Comparison of ENCODE assay signal across 8 cellular contexts in the genomic region with DNA sequence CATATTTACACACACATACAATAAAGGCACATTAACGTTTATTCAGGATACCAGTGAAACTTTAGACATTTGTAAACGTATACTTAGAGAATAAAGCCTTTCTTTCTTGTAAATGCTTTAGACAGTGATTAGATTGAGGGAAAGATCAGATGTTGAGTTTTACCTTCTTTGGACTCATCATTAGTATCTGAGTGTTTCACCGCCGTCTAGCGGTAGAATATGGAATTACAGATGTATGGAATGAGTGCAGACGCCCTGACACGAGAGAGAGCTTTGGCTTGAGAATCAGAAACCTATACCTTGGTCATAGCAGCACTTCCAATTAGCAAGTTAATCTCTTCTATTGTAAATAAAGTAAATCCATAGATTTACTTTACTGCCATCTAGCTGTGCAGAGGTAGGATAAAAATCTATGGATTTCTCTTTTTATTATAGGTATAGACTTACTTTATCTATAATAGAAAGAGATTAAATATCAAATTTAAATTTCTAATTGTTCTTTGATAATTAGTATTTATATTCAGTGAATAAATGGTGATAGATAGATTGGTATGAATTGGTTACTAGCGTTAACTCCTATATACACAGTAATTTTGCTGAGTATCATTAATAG. TPM values are rescaled to one million over a fixed set of nuclear protein-coding genes. Genes with fewer than 3 reads are reported as not detected.
DNase-seq lines count a peak whose midpoint lies in the region; ATAC-seq and TF ChIP-seq lines count a peak whose summit lies in the region.

No MANE protein-coding gene starts in this region.

- no peak for TF ChIP-seq EP300 in sigmoid colon (IDR thresholded peaks at IDR 0.05)

- no peaks in the 10 kb centered on the region for H3K9me2 ChIP-seq in DOHH2 (replicated peaks; ENCODE audit: control insufficient read depth, low read length)

- H3K36me3 ChIP-seq in DOHH2 (ENCODE audit: control insufficient read depth, low read length) (no peaks in the 10 kb centered on the region), sigmoid colon (no peaks in the 10 kb centered on the region)

- H3K9me3 ChIP-seq in DOHH2 (ENCODE audit: control insufficient read depth, insufficient read depth, low read length) (no peaks in the 10 kb centered on the region), sigmoid colon (no peaks in the 10 kb centered on the region)

- H4K20me1 ChIP-seq in DOHH2 (ENCODE audit: control insufficient read depth, insufficient read depth, low read depth, low read length): no peaks in the 10 kb centered on the region

- no peaks in the 10 kb centered on the region for H3F3A ChIP-seq in DOHH2 (ENCODE audit: control insufficient read depth, insufficient read depth)

- H3K79me2 ChIP-seq in DOHH2 (ENCODE audit: control insufficient read depth, low read length): no peaks in the 10 kb centered on the region

- H3K27ac ChIP-seq in DOHH2 (ENCODE audit: low read depth, low read length) (no peak overlapping the region), sigmoid colon (no peak overlapping the region)

- peak; percentile 80 for TF ChIP-seq CTCF in DOHH2 (IDR thresholded peaks at IDR 0.05; ENCODE audit: low read depth, low read length, poor library complexity, severe bottlenecking)
- peak; percentile 22 to 64 (median 48) for TF ChIP-seq CTCF in sigmoid colon (IDR thresholded peaks at IDR 0.05)

- ATAC-seq in GM18511 (IDR thresholded peaks at IDR 0.05; ENCODE audit: unreplicated experiment): no peak
- no peak for ATAC-seq in GM19463 (IDR thresholded peaks at IDR 0.05; ENCODE audit: unreplicated experiment)

- 4 to 22% methylated on average over 8 of the region's 8 CpGs for WGBS in sigmoid colon, 2 donors

- peaks cover 5% of the 10 kb centered on the region; the same call in 1 of the 2 replicates for H3K27me3 ChIP-seq in DOHH2 (ENCODE audit: control insufficient read depth, low read length)
- H3K27me3 ChIP-seq in sigmoid colon: no peaks in the 10 kb centered on the region

- intact Hi-C loops in sigmoid colon (cut with DNase I): loop anchor here (5.0 to 10.0 kb wide), 2 partner anchors 110 to 152 kb away; no protein-coding TSS in a partner anchor

- H3K4me3 ChIP-seq in DOHH2 (ENCODE audit: low read length): no peak overlapping the region
- no peak overlapping the region for H3K4me3 ChIP-seq in sigmoid colon

- CTCF ChIA-PET in HEK293T (lab: Yijun Ruan, JAX): interaction anchor here (0.5 to 1.2 kb wide), 11 partner anchors 11 to 111 kb away, joined by 3 to 7 read pairs (median 3); no protein-coding TSS in a partner anchor

- TF ChIP-seq POLR2A in sigmoid colon (IDR thresholded peaks at IDR 0.05): no peak

- DNase-seq in HEK293T (ENCODE audit: extremely low spot score) (peak; percentile 45), NCI-H748 treated with DMSO at 0.1 percent for 48 hours (lab: John Stamatoyannopoulos, UW) (peak; percentile 5), globus pallidus (ENCODE audit: low spot score) (peak; percentile 55), sigmoid colon (no peak)
- peak; percentile 38 to 42 for DNase-seq in activated T-cell treated with anti-CD3 and anti-CD28 coated beads, Interleukin-2, amount 50 U/mL, for 48 hours

- POLR2A ChIA-PET in HEK293T (lab: Yijun Ruan, JAX): no interaction called here

- H3K4me1 ChIP-seq in DOHH2 (ENCODE audit: control insufficient read depth, low read length): no peaks in the 10 kb centered on the region
- H3K4me1 ChIP-seq in sigmoid colon: no peaks in the 10 kb centered on the region

- H3K4me2 ChIP-seq in DOHH2 (ENCODE audit: low read length): no peak overlapping the region

TF ChIP-seq in HEK293T, 16 proteins besides CTCF, POLR2A, EP300 and RAD21:
- TF ChIP-seq ARNT (IDR thresholded peaks at IDR 0.05) (no peak), ELF4 (IDR thresholded peaks at IDR 0.05) (no peak), HDGF (IDR thresholded peaks at IDR 0.05; ENCODE audit: borderline replicate concordance) (no peak), FOXK2 (IDR thresholded peaks at IDR 0.05) (no peak), SUZ12 (IDR thresholded peaks at IDR 0.05) (no peak), ZNF384 (IDR thresholded peaks at IDR 0.05) (no peak), NFRKB (IDR thresholded peaks at IDR 0.05) (no peak), CTBP1 (IDR thresholded peaks at IDR 0.05; ENCODE audit: borderline replicate concordance) (no peak)
- TF ChIP-seq, protein P1, sequence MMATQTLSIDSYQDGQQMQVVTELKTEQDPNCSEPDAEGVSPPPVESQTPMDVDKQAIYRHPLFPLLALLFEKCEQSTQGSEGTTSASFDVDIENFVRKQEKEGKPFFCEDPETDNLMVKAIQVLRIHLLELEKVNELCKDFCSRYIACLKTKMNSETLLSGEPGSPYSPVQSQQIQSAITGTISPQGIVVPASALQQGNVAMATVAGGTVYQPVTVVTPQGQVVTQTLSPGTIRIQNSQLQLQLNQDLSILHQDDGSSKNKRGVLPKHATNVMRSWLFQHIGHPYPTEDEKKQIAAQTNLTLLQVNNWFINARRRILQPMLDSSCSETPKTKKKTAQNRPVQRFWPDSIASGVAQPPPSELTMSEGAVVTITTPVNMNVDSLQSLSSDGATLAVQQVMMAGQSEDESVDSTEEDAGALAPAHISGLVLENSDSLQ (IDR thresholded peaks at IDR 0.05): no peak

RNA-seq across cellular contexts. Expression of a gene that starts 12.6 kb away (rescaled TPM):
- not detected for total RNA-seq in sigmoid colon
- polyA plus RNA-seq in sigmoid colon: not detected

RNA-seq across cellular contexts. Expression of a gene that starts 22.2 kb away (rescaled TPM):
- not detected for total RNA-seq in sigmoid colon
- under 1 TPM in 2 of 3 donors, not detected in 1; under 0.01 to 0.01 TPM for polyA plus RNA-seq in sigmoid colon
